In genomic region chr14:69356903-69357543, GRCh38 we compare ENCODE assay signal across 18 cellular contexts.
"Had no signal": no experiment of that assay in that cellular context is flagged by ENCODE, and none has a peak within 500 bp of the region (broad histone marks: within the 10 kb centered on the region; RNA-seq: fewer than 3 reads in every experiment).

No MANE protein-coding gene starts in this region.

- H3K9me3 ChIP-seq: lower lobe of right lung, spleen, stomach, testis had no signal

- H3K27me3 ChIP-seq: brain microvascular endothelial cell, spleen, testis had no signal

- ATAC-seq: activated T-cell treated with anti-CD3 and anti-CD28 coated beads, Interleukin-2, amount 50 U/mL, for 72 hours; left cardiac atrium; lower lobe of right lung; sciatic nerve; WTC11 had no signal

- H3K36me3 ChIP-seq: brain microvascular endothelial cell, lower lobe of right lung, spleen, stomach had no signal

- H3K4me3 ChIP-seq: lower lobe of right lung, spleen, stomach, testis had no signal

- H3K27ac ChIP-seq: brain microvascular endothelial cell, lower lobe of right lung, spleen, testis had no signal

- H3K4me1 ChIP-seq: lower lobe of right lung, testis had no signal

- DNase-seq: activated CD4-positive, alpha-beta T cell treated with anti-CD3 and anti-CD28 coated beads for 48 hours; activated CD8-positive, alpha-beta memory T cell treated with anti-CD3 and anti-CD28 coated beads, Interleukin-2, amount 50 U/mL, for 48 hours; activated gamma-delta T cell treated with Interleukin-2 at 50 U/mL for 16 hours; activated naive CD8-positive, alpha-beta T cell treated with anti-CD3 and anti-CD28 coated beads for 36 hours; activated T-cell treated with anti-CD3 and anti-CD28 coated beads, Interleukin-2, amount 50 U/mL, for 72 hours; amygdala; brain microvascular endothelial cell; cerebellar nuclear complex; effector CD8-positive, alpha-beta T cell; immature natural killer cell; left cardiac atrium; lower lobe of right lung; spleen; stomach; T-helper 2 cell; testis had no signal
